Comparison of ENCODE assay signal across 18 cellular contexts in the genomic region with DNA sequence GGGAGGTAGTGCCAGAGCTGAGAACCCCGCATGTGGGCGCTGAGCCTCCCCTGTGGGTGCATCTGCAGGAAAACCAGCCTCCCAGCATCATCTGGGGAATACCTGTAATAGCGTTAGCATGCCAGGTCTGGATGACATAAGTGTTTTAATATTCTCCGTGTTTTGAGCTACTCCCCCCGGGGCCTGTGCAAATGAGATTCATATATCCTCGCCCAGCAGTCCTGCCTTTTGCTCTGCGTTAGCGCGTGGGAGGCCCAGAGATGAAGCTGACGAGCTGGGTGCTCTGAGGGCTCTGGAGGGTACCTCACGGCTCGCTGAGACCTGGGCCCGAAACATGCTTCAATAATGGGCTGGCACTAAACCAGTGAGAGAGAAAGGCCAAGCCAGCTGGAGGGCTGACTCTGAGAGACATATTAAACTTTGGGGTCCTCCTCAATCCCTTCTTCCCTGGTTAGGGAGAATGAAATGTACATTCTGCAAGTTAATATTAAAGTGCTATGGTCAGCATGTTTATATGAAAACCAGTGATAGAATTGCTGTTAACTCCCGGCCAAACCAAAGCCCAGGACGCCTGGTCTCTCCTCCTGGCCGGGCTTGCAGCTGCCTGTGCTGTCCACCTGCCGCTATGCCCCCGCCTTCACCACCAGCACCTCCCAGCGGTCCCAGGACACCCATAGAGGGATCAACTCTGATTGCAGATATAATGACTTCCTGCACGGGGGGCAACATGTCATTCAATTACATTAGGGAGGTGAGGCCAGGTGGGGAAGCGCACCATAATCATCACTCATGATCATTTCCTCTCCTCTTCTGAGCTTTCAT.
DNase-seq lines count a peak whose midpoint lies in the region; ATAC-seq, FAIRE-seq and TF ChIP-seq lines count a peak whose summit lies in the region.
"Had no signal": no experiment of that assay in that cellular context is flagged by ENCODE, and none has a peak within 500 bp of the region (broad histone marks: within the 10 kb centered on the region; RNA-seq: fewer than 3 reads in every experiment).

No MANE protein-coding gene starts in this region.

- intact Hi-C loops in K562 (cut with micrococcal nuclease) = no loop called here
- intact Hi-C loops in mucosa of descending colon (cut with DNase I, micrococcal nuclease) = no loop called here
- intact Hi-C loops in upper lobe of right lung (cut with DNase I) = no loop called here

- H3K36me3 ChIP-seq in K562 (ENCODE audit: control insufficient read depth, insufficient read depth, low read length) (no peaks in the 10 kb centered on the region), mucosa of descending colon (ENCODE audit: low read depth) (no peaks in the 10 kb centered on the region), upper lobe of right lung (no peaks in the 10 kb centered on the region), SJCRH30 (no peaks in the 10 kb centered on the region)
- H3K36me3 ChIP-seq: lower lobe of right lung, ovary had no signal

- H3K27me3 ChIP-seq in K562 (ENCODE audit: control insufficient read depth in 2 of 2, insufficient read depth in 2 of 2, low read length in 2 of 2) (peaks cover 36 to 75% of the 10 kb centered on the region in 2 experiments), upper lobe of right lung (no peaks in the 10 kb centered on the region), SJCRH30 (no peaks in the 10 kb centered on the region)
- H3K27me3 ChIP-seq: ovary had no signal

- no peak overlapping the region for H3K9ac ChIP-seq in K562 (ENCODE audit: insufficient read depth in 1 of 2, low read depth in 2 of 2, low read length in 2 of 2)
- H3K9ac ChIP-seq: GM23248 had no signal

- TF ChIP-seq CTCF in K562 (IDR thresholded peaks at IDR 0.05 in 2 of 3, conservative IDR thresholded peaks at IDR 0.05 in 1 of 3; ENCODE audit: insufficient read depth in 2 of 3, low read depth in 1 of 3, low read length in 3 of 3) (no peak), mucosa of descending colon (IDR thresholded peaks at IDR 0.05) (no peak), upper lobe of right lung (IDR thresholded peaks at IDR 0.05) (no peak)

- DNase-seq in activated effector memory CD4-positive, alpha-beta T cell treated with anti-CD3 and anti-CD28 coated beads, Interleukin-2, amount 50 U/mL, for 16 hours = peak; percentile 61
- DNase-seq in activated effector memory CD4-positive, alpha-beta T cell treated with Interleukin-2 at 50 U/mL for 16 hours = no peak
- DNase-seq in K562 (ENCODE audit: extremely low read depth in 1 of 4, low spot score in 3 of 4) = no peak
- peak in 2 of 3 donors; percentile 0 to 6 for DNase-seq in mucosa of descending colon
- DNase-seq in upper lobe of right lung = peak; percentile 43
- DNase-seq in SJCRH30 = no peak
- DNase-seq: activated CD4-positive, alpha-beta T cell treated with anti-CD3 and anti-CD28 coated beads for 36 hours; C1 segment of cervical spinal cord; DND-41; GM23248; HFFc6; kidney; lower lobe of right lung; NCI-H1694; stimulated activated CD4-positive, alpha-beta T cell treated with anti-CD3 and anti-CD28 coated beads, Interleukin-2, amount 100 ng/mL, for 48 hours had no signal

- no peaks in the 10 kb centered on the region for H3K9me3 ChIP-seq in K562 (replicated peaks; ENCODE audit: control insufficient read depth, insufficient read depth, low read depth, low read length)
- no peaks in the 10 kb centered on the region for H3K9me3 ChIP-seq in mucosa of descending colon
- H3K9me3 ChIP-seq in upper lobe of right lung = no peaks in the 10 kb centered on the region
- no peaks in the 10 kb centered on the region for H3K9me3 ChIP-seq in SJCRH30 (replicated peaks)
- H3K9me3 ChIP-seq: lower lobe of right lung, ovary had no signal

- no peak overlapping the region for H3K4me2 ChIP-seq in K562 (ENCODE audit: insufficient read depth, low read length)

- no TSS peak for BruUV-seq in K562 (replicated peaks; lab: Mats Ljungman, UMichigan)

- TF ChIP-seq EP300 in K562 (IDR thresholded peaks at IDR 0.05; ENCODE audit: low read length) = no peak

- H4K20me1 ChIP-seq in K562 (replicated peaks; ENCODE audit: control insufficient read depth, insufficient read depth, low read length) = 0 out of 2 replicates have a peak, but pooled peaks cover 8% of the 10 kb centered on the region

- no peak for TF ChIP-seq RAD21 in K562 (CRISPR knock-in tag; conservative IDR thresholded peaks at IDR 0.05 in 1 of 2, IDR thresholded peaks at IDR 0.05 in 1 of 2)

- POLR2A ChIA-PET in K562 (lab: Yijun Ruan, JAX) = no interaction called here

- CTCF ChIA-PET in K562 (lab: Yijun Ruan, JAX; ENCODE audit: low intra/inter-chr PET ratio) = no interaction called here

- H3K4me3 ChIP-seq in K562 (no peak overlapping the region), mucosa of descending colon (no peak overlapping the region), upper lobe of right lung (no peak overlapping the region), SJCRH30 (no peak overlapping the region)
- H3K4me3 ChIP-seq: GM23248, lower lobe of right lung, ovary had no signal

- no peaks in the 10 kb centered on the region for H3K4me1 ChIP-seq in K562 (replicated peaks in 1 of 2; ENCODE audit: control insufficient read depth in 2 of 2, insufficient read depth in 2 of 2, low read length in 2 of 2)
- H3K4me1 ChIP-seq in mucosa of descending colon (ENCODE audit: low read depth) = no peaks in the 10 kb centered on the region
- H3K4me1 ChIP-seq in upper lobe of right lung = no peaks in the 10 kb centered on the region
- H3K4me1 ChIP-seq in SJCRH30 = peaks cover 14% of the 10 kb centered on the region; the same call in 1 of the 2 replicates
- H3K4me1 ChIP-seq: lower lobe of right lung had no signal

- FAIRE-seq in K562 (lab: Jason Lieb, UNC) = no peak
- FAIRE-seq: kidney had no signal

- H3K79me2 ChIP-seq in K562 (ENCODE audit: control insufficient read depth, insufficient read depth, low read length) = no peaks in the 10 kb centered on the region

- H3K27ac ChIP-seq in K562 (ENCODE audit: extremely low read depth, low read depth, low read length) (no peak overlapping the region), upper lobe of right lung (no peak overlapping the region), SJCRH30 (no peak overlapping the region)
- H3K27ac ChIP-seq: GM23248, lower lobe of right lung, ovary had no signal

- WGBS in K562 (ENCODE audit: insufficient coverage, low coverage, missing lambda C conversion rate) = under 1% methylated on average over 21 of the region's 21 CpGs

- H3K9me1 ChIP-seq in K562 (ENCODE audit: control insufficient read depth, insufficient read depth, low read length) = no peaks in the 10 kb centered on the region

- no peak overlapping the region for H2AFZ ChIP-seq in K562 (ENCODE audit: low read depth, low read length)
- H2AFZ ChIP-seq: GM23248 had no signal

- ATAC-seq in K562 (no peak), mucosa of descending colon (no peak), upper lobe of right lung (no peak), GM18520 (IDR thresholded peaks at IDR 0.05; ENCODE audit: unreplicated experiment) (no peak), HG02870 (IDR thresholded peaks at IDR 0.05; ENCODE audit: unreplicated experiment) (no peak)
- ATAC-seq: activated CD4-positive, alpha-beta T cell treated with anti-CD3 and anti-CD28 coated beads for 36 hours; lower lobe of right lung had no signal

- no peak for TF ChIP-seq POLR2A in K562 (conservative IDR thresholded peaks at IDR 0.05)

- in situ Hi-C loops in K562 (cut with MboI) = no loop called here

TF ChIP-seq in K562, 482 proteins besides CTCF, POLR2A, EP300 and RAD21 (continues in another document):
- TF ChIP-seq MXD1 (CRISPR knock-in tag; IDR thresholded peaks at IDR 0.05; ENCODE audit: borderline replicate concordance, poor library complexity, severe bottlenecking) = no peak
- TF ChIP-seq ZBTB49 (CRISPR knock-in tag; IDR thresholded peaks at IDR 0.05; ENCODE audit: borderline replicate concordance) = no peak
- TF ChIP-seq CREBBP (IDR thresholded peaks at IDR 0.05; ENCODE audit: low read depth, low read length) = no peak
- TF ChIP-seq MAFF (IDR thresholded peaks at IDR 0.05; ENCODE audit: low read length) = peak; percentile 28; the same call in 1 of the 2 replicates
- TF ChIP-seq MAFG (tag; conservative IDR thresholded peaks at IDR 0.05) = 0 out of 2 replicates have a peak, but pooled peaks have one; percentile 19
- TF ChIP-seq HDAC3 (IDR thresholded peaks at IDR 0.05; ENCODE audit: borderline replicate concordance, partially characterized antibody) = no peak
- no peak for TF ChIP-seq NBN (IDR thresholded peaks at IDR 0.05; ENCODE audit: low read depth)
- TF ChIP-seq SRSF9 (IDR thresholded peaks at IDR 0.05; ENCODE audit: borderline replicate concordance, low read depth, low read length) = no peak
- TF ChIP-seq MAFK (IDR thresholded peaks at IDR 0.05; ENCODE audit: low read length) = peak; percentile 46; the same call in 1 of the 2 replicates

Comparison
In these comparisons a context has a peak if more than half of its experiments do, and no peak if none do; other contexts are left out.
1. DNase-seq: peak in activated effector memory CD4-positive, alpha-beta T cell treated with anti-CD3 and anti-CD28 coated beads, Interleukin-2, amount 50 U/mL, for 16 hours (single experiment), mucosa of descending colon (2 of 3) and upper lobe of right lung (single experiment); none in activated effector memory CD4-positive, alpha-beta T cell treated with Interleukin-2 at 50 U/mL for 16 hours (single experiment), K562 (0 of 4) and SJCRH30 (0 of 2).